Comparison of ENCODE assay signal across 40 cellular contexts in the genomic region with DNA sequence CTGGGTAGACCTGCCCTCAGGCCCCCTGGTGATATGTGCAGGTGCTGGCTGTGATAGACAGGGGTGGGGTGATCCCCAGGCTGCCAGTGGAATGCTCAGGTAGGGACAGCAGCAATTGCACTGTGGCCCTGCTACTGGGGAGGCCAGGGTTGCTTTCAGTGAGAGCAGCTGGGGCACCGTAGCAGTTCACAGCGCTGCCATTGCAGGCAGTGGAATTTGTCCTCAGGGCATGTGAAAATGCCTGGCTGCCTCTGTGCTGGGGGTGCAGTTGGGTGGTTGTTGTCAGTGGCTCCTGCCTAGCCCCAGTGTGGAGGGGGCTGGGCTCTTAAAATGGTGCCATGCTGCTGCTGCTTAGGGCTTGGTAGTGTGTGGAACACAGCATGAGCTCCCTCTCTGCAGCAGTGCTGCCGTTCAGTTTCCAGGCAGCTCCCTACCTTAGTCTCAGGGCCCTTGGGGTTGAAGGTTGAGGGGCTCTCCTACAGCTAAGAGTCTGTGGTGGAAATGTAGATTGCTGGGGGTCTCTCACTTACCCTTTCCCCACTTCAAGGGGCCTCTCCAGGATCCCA. TPM values are rescaled to one million over a fixed set of nuclear protein-coding genes. Genes with fewer than 3 reads are reported as not detected.
"Had no signal": no experiment of that assay in that cellular context is flagged by ENCODE, and none has a peak within 500 bp of the region (broad histone marks: within the 10 kb centered on the region; RNA-seq: fewer than 3 reads in every experiment).

No MANE protein-coding gene starts in this region.

- H3K36me3 ChIP-seq: MG63, Peyer's patch, SJSA1 had no signal

- H3K27me3 Mint-ChIP-seq: activated naive CD4-positive, alpha-beta T cell treated with anti-CD3 and anti-CD28 coated beads, Interleukin-2, amount 50 U/mL, for 24 hours had no signal

- H3K9me3 ChIP-seq: SK-N-SH had no signal

- H3K4me1 ChIP-seq: Peyer's patch, SJSA1 had no signal

- H3K9ac ChIP-seq: SK-N-SH had no signal

- H3K36me3 Mint-ChIP-seq: brain had no signal

- H3K4me3 ChIP-seq: MG63, Peyer's patch, SJSA1 had no signal

- H3K4me1 Mint-ChIP-seq: activated B cell treated with CpG ODN at 0.5 μM for 24 hours, brain had no signal

- H3K27me3 ChIP-seq: MG63, Peyer's patch, SJSA1 had no signal

- ATAC-seq: activated CD8-positive, alpha-beta memory T cell treated with anti-CD3 and anti-CD28 coated beads, Interleukin-2, amount 10 ng/mL, durations not matched to agents 7 days and 5 days; PC-3 had no signal

- DNase-seq: activated B cell treated with CpG ODN at 0.5 μM for 24 hours; activated CD4-positive, alpha-beta memory T cell treated with anti-CD3 and anti-CD28 coated beads for 36 hours; activated CD4-positive, alpha-beta T cell treated with anti-CD3 and anti-CD28 coated beads for 4 hours; activated CD4-positive, alpha-beta T cell treated with anti-CD3 and anti-CD28 coated beads, Interleukin-2, amount 50 U/mL, for 1 hour; activated CD4-positive, CD25-positive, alpha-beta regulatory T cell treated with anti-CD3 and anti-CD28 coated beads, Interleukin-2, amount 50 U/mL, for 72 hours; activated CD8-positive, alpha-beta memory T cell treated with anti-CD3 and anti-CD28 coated beads, Interleukin-2, amount 10 ng/mL, durations not matched to agents 7 days and 5 days; activated CD8-positive, alpha-beta memory T cell treated with anti-CD3 and anti-CD28 coated beads, Interleukin-2, amount 50 U/mL, for 48 hours; activated gamma-delta T cell; activated naive CD4-positive, alpha-beta T cell treated with Interleukin-2 at 50 U/mL for 16 hours; activated naive CD8-positive, alpha-beta T cell treated with anti-CD3 and anti-CD28 coated beads, Interleukin-2, amount 10 ng/mL, durations not matched to agents 7 days and 5 days; amygdala; caudate nucleus; cerebellar nuclear complex; Kasumi-1; MG63; NCI-H1048; NCI-H1105 treated with DMSO at 0.1 percent for 48 hours; NCI-H1436; NCI-H1694; NCI-H2029; NCI-H2107; NCI-H2171; NCI-H510A; NCI-H526; NCI-H748 treated with DMSO at 0.1 percent for 48 hours; NK-92 treated with Interleukin-12 subunit alpha and Interleukin-12 subunit beta, amount 100 ng/mL, for 24 hours; PC-3; Peyer's patch; RPMI8226; SHP77 treated with DMSO at 0.1 percent for 48 hours; SK-N-SH had no signal

- H3K4me2 ChIP-seq: SK-N-SH had no signal

- H3K27ac ChIP-seq: Peyer's patch, SJSA1 had no signal

- H3K27ac Mint-ChIP-seq: activated B cell treated with CpG ODN at 0.5 μM for 24 hours; activated CD4-positive, alpha-beta memory T cell treated with anti-CD3 and anti-CD28 coated beads for 36 hours; activated CD8-positive, alpha-beta memory T cell treated with anti-CD3 and anti-CD28 coated beads, Interleukin-2, amount 10 ng/mL, durations not matched to agents 7 days and 5 days; activated naive CD4-positive, alpha-beta T cell treated with anti-CD3 and anti-CD28 coated beads, Interleukin-2, amount 50 U/mL, for 24 hours; activated T-helper 2 cell treated with anti-CD3 and anti-CD28 coated beads, Interferon-gamma antibody, Interleukin-2, Interleukin-4, amounts not matched to agents 10 μg/mL and 5 μg/mL and 100 μg/mL, durations not matched to agents 14 hours and 24 hours and 36 hours; brain; T-helper 1 cell treated with Interleukin-12 subunit alpha and Interleukin-12 subunit beta and Interleukin-4 antibody, amounts not matched to agents 30 μg/mL and 1 μg/mL, for 36 hours had no signal

- H3K4me3 Mint-ChIP-seq: activated B cell treated with CpG ODN at 0.5 μM for 24 hours; activated CD4-positive, alpha-beta memory T cell treated with anti-CD3 and anti-CD28 coated beads for 36 hours; activated CD8-positive, alpha-beta memory T cell treated with anti-CD3 and anti-CD28 coated beads, Interleukin-2, amount 10 ng/mL, durations not matched to agents 7 days and 5 days; activated naive CD4-positive, alpha-beta T cell treated with anti-CD3 and anti-CD28 coated beads, Interleukin-2, amount 50 U/mL, for 24 hours; activated naive CD8-positive, alpha-beta T cell treated with anti-CD3 and anti-CD28 coated beads, Interleukin-2, amount 10 ng/mL, durations not matched to agents 7 days and 5 days; brain; T-helper 1 cell treated with Interleukin-12 subunit alpha and Interleukin-12 subunit beta and Interleukin-4 antibody, amounts not matched to agents 30 μg/mL and 1 μg/mL, for 36 hours; T-helper 2 cell treated with Interferon-gamma antibody and Interleukin-4, amounts not matched to agents 5 μg/mL and 100 μg/mL, for 36 hours had no signal

RNA-seq across cellular contexts. Expression of a gene that starts 23.6 kb away (rescaled TPM):
- total RNA-seq: activated B cell treated with CpG ODN at 0.5 μM for 24 hours; activated CD4-positive, alpha-beta memory T cell treated with anti-CD3 and anti-CD28 coated beads for 36 hours; activated naive CD8-positive, alpha-beta T cell treated with anti-CD3 and anti-CD28 coated beads, Interleukin-2, amount 10 ng/mL, durations not matched to agents 7 days and 5 days; astrocyte; bronchial epithelial cell; PC-3; Peyer's patch; SJSA1 had no signal
- polyA plus RNA-seq: adipose tissue, SK-N-SH had no signal
